Comparison of ENCODE assay signal across 2 cellular contexts in genomic region chr19:5407356-5407755, GRCh38.
A peak's percentile ranks its signal among the peaks of the same experiment; 100 is the strongest.
TF ChIP-seq lines count a peak whose summit lies in the region.

No MANE protein-coding gene starts in this region.

TF ChIP-seq in HEK293, 187 proteins besides CTCF, POLR2A, EP300 and RAD21:
- TF ChIP-seq GLIS2 (tag by site-specific recombination; IDR thresholded peaks at IDR 0.05): no peak
- TF ChIP-seq ZNF37A (tag by site-specific recombination; IDR thresholded peaks at IDR 0.05): no peak
- peak; percentile 28; the same call in 1 of the 2 replicates for TF ChIP-seq ZBTB17 (tag by site-specific recombination; IDR thresholded peaks at IDR 0.05)
- TF ChIP-seq ZNF391 (tag by site-specific recombination; IDR thresholded peaks at IDR 0.05; ENCODE audit: borderline replicate concordance, low read depth): no peak
- no peak for TF ChIP-seq GLI2 (tag by site-specific recombination; IDR thresholded peaks at IDR 0.05; ENCODE audit: borderline replicate concordance, low read depth)
- no peak for TF ChIP-seq ZNF354C (tag by site-specific recombination; IDR thresholded peaks at IDR 0.05; ENCODE audit: borderline replicate concordance, low read depth)
- TF ChIP-seq ZNF76 (tag by site-specific recombination; IDR thresholded peaks at IDR 0.05; ENCODE audit: borderline replicate concordance, low read depth): peak; percentile 76
- TF ChIP-seq ZNF580 (tag by site-specific recombination; IDR thresholded peaks at IDR 0.05): no peak
- TF ChIP-seq ZNF146 (tag by site-specific recombination; IDR thresholded peaks at IDR 0.05): no peak
- TF ChIP-seq KLF1 (tag by site-specific recombination; IDR thresholded peaks at IDR 0.05): no peak
- TF ChIP-seq ZNF664 (tag by site-specific recombination; IDR thresholded peaks at IDR 0.05): no peak
- no peak for TF ChIP-seq BCL6B (tag by site-specific recombination; IDR thresholded peaks at IDR 0.05)
- no peak for TF ChIP-seq TRIM28 (IDR thresholded peaks at IDR 0.05; ENCODE audit: borderline replicate concordance, low read length)
- TF ChIP-seq ZNF777 (tag by site-specific recombination; IDR thresholded peaks at IDR 0.05; ENCODE audit: borderline replicate concordance): no peak

TF ChIP-seq in H1, 55 proteins besides CTCF, POLR2A, EP300 and RAD21:
- no peak for TF ChIP-seq KDM1A (IDR thresholded peaks at IDR 0.05; ENCODE audit: borderline replicate concordance, low read length)
- no peak for TF ChIP-seq CEBPB (IDR thresholded peaks at IDR 0.05; ENCODE audit: low read depth, low read length)
- TF ChIP-seq ASH2L (IDR thresholded peaks at IDR 0.05; ENCODE audit: low read length): no peak
- TF ChIP-seq KDM5A (IDR thresholded peaks at IDR 0.05; ENCODE audit: low read length): no peak
- TF ChIP-seq POU5F1 (IDR thresholded peaks at IDR 0.05; ENCODE audit: low read depth, low read length): no peak
- peak; percentile 60 for TF ChIP-seq SIX5 (IDR thresholded peaks at IDR 0.05; ENCODE audit: low read depth, low read length)
- TF ChIP-seq EZH2 (IDR thresholded peaks at IDR 0.05; ENCODE audit: low read depth, low read length, severe bottlenecking): no peak
- TF ChIP-seq GTF2F1 (IDR thresholded peaks at IDR 0.05; ENCODE audit: borderline replicate concordance, low read depth, low read length): no peak
- TF ChIP-seq JUN (IDR thresholded peaks at IDR 0.05; ENCODE audit: low read depth, low read length): no peak
- TF ChIP-seq SIRT6 (IDR thresholded peaks at IDR 0.05; ENCODE audit: low read length): no peak
- no peak for TF ChIP-seq SP2 (IDR thresholded peaks at IDR 0.05; ENCODE audit: low read length)
- TF ChIP-seq RXRA (IDR thresholded peaks at IDR 0.05; ENCODE audit: insufficient read depth, low read depth, low read length): no peak
- TF ChIP-seq USF2 (IDR thresholded peaks at IDR 0.05; ENCODE audit: low read length): peak; percentile 80
